32 cellular contexts compared by ENCODE assay signal in genomic region chr16:49373504-49373903, GRCh38. TPM values are rescaled to one million over a fixed set of nuclear protein-coding genes. Genes with fewer than 3 reads are reported as not detected.
"Had no signal": no experiment of that assay in that cellular context is flagged by ENCODE, and none has a peak within 500 bp of the region (broad histone marks: within the 10 kb centered on the region; RNA-seq: fewer than 3 reads in every experiment).

Gene C16orf78, plus strand, starts transcription at chr16:49373804. Its CDS starts 136 bp downstream, at chr16:49373940.

- H3K36me3 Mint-ChIP-seq: activated naive CD8-positive, alpha-beta T cell had no signal

- H3K4me1 ChIP-seq: adrenal gland, body of pancreas, esophagus squamous epithelium, gastroesophageal sphincter had no signal

- H3K9me3 ChIP-seq: adrenal gland, body of pancreas, esophagus squamous epithelium had no signal

- H3K27ac ChIP-seq: adrenal gland, body of pancreas, esophagus squamous epithelium, gastroesophageal sphincter had no signal

- H3K36me3 ChIP-seq: adrenal gland, esophagus squamous epithelium, gastroesophageal sphincter had no signal

- FAIRE-seq: colon had no signal

- H3K4me3 Mint-ChIP-seq: activated CD8-positive, alpha-beta T cell treated with anti-CD3 and anti-CD28 coated beads for 36 hours; activated naive CD8-positive, alpha-beta T cell; activated T-cell treated with anti-CD3 and anti-CD28 coated beads, Interleukin-2, amount 50 U/mL, for 4 hours; activated T-helper 17 cell treated with anti-CD3 and anti-CD28 coated beads, Interleukin-2, amount 50 U/mL, for 72 hours; effector memory CD8-positive, alpha-beta T cell had no signal

- ATAC-seq: activated CD8-positive, alpha-beta T cell treated with anti-CD3 and anti-CD28 coated beads for 36 hours; activated T-cell treated with anti-CD3 and anti-CD28 coated beads, Interleukin-2, amount 50 U/mL, for 4 hours; activated T-helper 17 cell treated with anti-CD3 and anti-CD28 coated beads, Interleukin-2, amount 50 U/mL, for 72 hours; body of pancreas; effector memory CD8-positive, alpha-beta T cell; gastroesophageal sphincter had no signal

- H3K4me1 Mint-ChIP-seq: activated T-helper 17 cell treated with anti-CD3 and anti-CD28 coated beads, Interleukin-2, amount 50 U/mL, for 72 hours had no signal

- DNase-seq: activated CD4-positive, alpha-beta T cell treated with anti-CD3 and anti-CD28 coated beads for 48 hours; activated CD4-positive, alpha-beta T cell treated with anti-CD3 and anti-CD28 coated beads, Interleukin-2, amount 50 U/mL, for 1 hour; activated CD4-positive, alpha-beta T cell treated with anti-CD3 and anti-CD28 coated beads, Interleukin-2, amount 50 U/mL, for 48 hours; activated CD8-positive, alpha-beta memory T cell treated with anti-CD3 and anti-CD28 coated beads for 24 hours; activated CD8-positive, alpha-beta T cell treated with anti-CD3 and anti-CD28 coated beads for 36 hours; activated effector memory CD4-positive, alpha-beta T cell treated with Interleukin-2 at 50 U/mL for 16 hours; activated gamma-delta T cell treated with Interleukin-2 at 50 U/mL for 16 hours; activated naive CD4-positive, alpha-beta T cell treated with anti-CD3 and anti-CD28 coated beads, Interleukin-2, amount 50 U/mL, for 16 hours; activated naive CD4-positive, alpha-beta T cell treated with Interleukin-2 at 50 U/mL for 16 hours; activated T-cell treated with anti-CD3 and anti-CD28 coated beads, Interleukin-2, amount 50 U/mL, for 4 hours; amygdala; aorta; body of pancreas; caudate nucleus; cortex of kidney; dermis blood vessel endothelial cell; effector CD4-positive, alpha-beta T cell; effector memory CD8-positive, alpha-beta T cell; erythroblast; esophagus squamous epithelium; foreskin melanocyte; T-helper 2 cell had no signal

- H3K4me3 ChIP-seq: adrenal gland, body of pancreas, esophagus squamous epithelium, gastroesophageal sphincter had no signal

- H3K27me3 ChIP-seq: body of pancreas had no signal

- H3K27ac Mint-ChIP-seq: activated CD8-positive, alpha-beta T cell treated with anti-CD3 and anti-CD28 coated beads for 36 hours; activated naive CD8-positive, alpha-beta T cell; activated T-helper 17 cell treated with anti-CD3 and anti-CD28 coated beads, Interleukin-2, amount 50 U/mL, for 72 hours; effector memory CD8-positive, alpha-beta T cell had no signal

- H3K9me3 Mint-ChIP-seq: activated CD8-positive, alpha-beta T cell treated with anti-CD3 and anti-CD28 coated beads for 36 hours had no signal

RNA-seq across cellular contexts. Expression of gene C16orf78, which starts in this region (rescaled TPM):
- total RNA-seq: activated CD8-positive, alpha-beta T cell treated with anti-CD3 and anti-CD28 coated beads for 36 hours; activated T-cell treated with anti-CD3 and anti-CD28 coated beads, Interleukin-2, amount 50 U/mL, for 4 hours; activated T-helper 17 cell treated with anti-CD3 and anti-CD28 coated beads, Interleukin-2, amount 50 U/mL, for 72 hours; adrenal gland; aorta; body of pancreas; chondrocyte; dermis blood vessel endothelial cell; esophagus squamous epithelium; fibroblast of lung; fibroblast of villous mesenchyme; gastroesophageal sphincter; glomerular endothelial cell; T-helper 1 cell treated with Interleukin-12 subunit alpha and Interleukin-12 subunit beta and Interleukin-4 antibody, amounts not matched to agents 30 ng/mL and 1 ng/mL, for 36 hours had no signal
- polyA plus RNA-seq: adrenal gland, aorta, fibroblast of lung had no signal
